Comparison of ENCODE assay signal across 8 cellular contexts in genomic region chr11:65719887-65720236, GRCh38. TPM values are rescaled to one million over a fixed set of nuclear protein-coding genes. Genes with fewer than 3 reads are reported as not detected.
DNase-seq lines count a peak whose midpoint lies in the region; ATAC-seq and TF ChIP-seq lines count a peak whose summit lies in the region.

No MANE protein-coding gene starts in this region.

- H3K27me3 ChIP-seq in OCI-LY3 (ENCODE audit: low read depth, low read length) (no peaks in the 10 kb centered on the region), mammary epithelial cell (ENCODE audit: insufficient read depth, low read length) (no peaks in the 10 kb centered on the region), subcutaneous abdominal adipose tissue (ENCODE audit: control insufficient read depth in 5 of 5, insufficient read depth in 4 of 5, low read length in 5 of 5) (no peaks in the 10 kb centered on the region)

- H3K27ac ChIP-seq in OCI-LY3 (ENCODE audit: low read length): peak overlapping the region; percentile 57; the same call in 1 of the 2 replicates
- peak overlapping the region; percentile 33 for H3K27ac ChIP-seq in mammary epithelial cell (ENCODE audit: insufficient read depth, low read depth, low read length)
- H3K27ac ChIP-seq in subcutaneous abdominal adipose tissue (ENCODE audit: low read depth, low read length): peak overlapping the region; percentile 75

- CTCF ChIA-PET in mammary epithelial cell (lab: Charles Lee; ENCODE audit: low non-redundant PET): no interaction called here

- intact Hi-C loops in mammary epithelial cell (cut with micrococcal nuclease): no loop called here

- no TSS peak for BruUV-seq in mammary epithelial cell (replicated peaks; lab: Mats Ljungman, UMichigan)

- peak overlapping the region; percentile 71 for H3K9ac ChIP-seq in OCI-LY3 (ENCODE audit: low read length)
- H3K9ac ChIP-seq in mammary epithelial cell (ENCODE audit: insufficient read depth, low read length): peak overlapping the region; percentile 64
- peak overlapping the region; percentile 66 to 95 (median 87) for H3K9ac ChIP-seq in subcutaneous abdominal adipose tissue (ENCODE audit: low read length in 5 of 5)

- H3K9me3 ChIP-seq in OCI-LY3 (ENCODE audit: insufficient read depth, low read length) (no peaks in the 10 kb centered on the region), mammary epithelial cell (replicated peaks; ENCODE audit: insufficient read depth, low read length) (no peaks in the 10 kb centered on the region), subcutaneous abdominal adipose tissue (ENCODE audit: control insufficient read depth in 5 of 5, low read length in 5 of 5) (no peaks in the 10 kb centered on the region)

- peaks cover 7% of the 10 kb centered on the region; the same call in 1 of the 2 replicates for H3K4me1 ChIP-seq in OCI-LY3 (ENCODE audit: low read length)
- H3K4me1 ChIP-seq in mammary epithelial cell (ENCODE audit: insufficient read depth, low read length): peaks cover 12% of the 10 kb centered on the region
- H3K4me1 ChIP-seq in subcutaneous abdominal adipose tissue (ENCODE audit: control insufficient read depth in 5 of 5, insufficient read depth in 5 of 5, low read length in 5 of 5): peaks cover 9 to 29% (median 18%) of the 10 kb centered on the region in 5 donors

- peaks cover 26% of the 10 kb centered on the region for H3K79me2 ChIP-seq in OCI-LY3 (ENCODE audit: low read length)
- peaks cover 33% of the 10 kb centered on the region for H3K79me2 ChIP-seq in mammary epithelial cell (ENCODE audit: insufficient read depth, low read length)

- no peak overlapping the region for H2AFZ ChIP-seq in OCI-LY3 (ENCODE audit: low read depth, low read length)
- H2AFZ ChIP-seq in mammary epithelial cell (ENCODE audit: low read depth, low read length): peak overlapping the region; percentile 90

- DNase-seq in GM12864 (ENCODE audit: low read depth): no peak
- DNase-seq in mammary epithelial cell: peak; percentile 48
- no peak for DNase-seq in left lobe of liver (ENCODE audit: low spot score)
- DNase-seq in NCI-H1417 treated with DMSO at 0.1 percent for 48 hours (lab: John Stamatoyannopoulos, UW): no peak

- WGBS in mammary epithelial cell (ENCODE audit: low coverage, missing lambda C conversion rate): 0% methylated on average over 2 of the region's 16 CpGs

- dilution Hi-C loops in mammary epithelial cell (cut with HindIII; ENCODE audit: low sequenced_read_pairs): loop anchor here (10.0 kb wide), 1 partner anchor 55 kb away; no protein-coding TSS in a partner anchor

- peak; percentile 9 for ATAC-seq in HG02759 (IDR thresholded peaks at IDR 0.05; ENCODE audit: unreplicated experiment)
- peak; percentile 1 for ATAC-seq in left lobe of liver
- no peak for ATAC-seq in GM18873 (IDR thresholded peaks at IDR 0.05; ENCODE audit: low FRiP score, unreplicated experiment)

- H3K4me3 ChIP-seq in GM12864 (ENCODE audit: low read depth, low read length) (peak overlapping the region; percentile 73), OCI-LY3 (ENCODE audit: low read length) (peak overlapping the region; percentile 83), mammary epithelial cell (replicated peaks in 1 of 3; ENCODE audit: insufficient read depth in 1 of 3, low read depth in 2 of 3, low read length in 3 of 3) (peak overlapping the region; percentile 57 to 83 (median 70)), subcutaneous abdominal adipose tissue (ENCODE audit: low read depth in 1 of 5, low read length in 5 of 5) (peak overlapping the region; percentile 68 to 92 (median 83))

- in situ Hi-C loops in mammary epithelial cell (cut with MboI; ENCODE audit: low sequenced_read_pairs in 2 of 2): loop anchor here (10.0 to 25.0 kb wide), 3 partner anchors 105 to 292 kb away; partner anchors contain the start of genes BANF1 (in 1 of the 2), CST6 (in 1 of the 2) and EIF1AD (in 1 of the 2)

- TF ChIP-seq CTCF in GM12864 (IDR thresholded peaks at IDR 0.05; ENCODE audit: low read depth, low read length, missing control alignments): no peak
- no peak; the same call in 1 of the 2 replicates for TF ChIP-seq CTCF in OCI-LY3 (IDR thresholded peaks at IDR 0.05; ENCODE audit: low read depth, low read length)
- peak in 1 of 2 donors; percentile 27 for TF ChIP-seq CTCF in mammary epithelial cell (conservative IDR thresholded peaks at IDR 0.05 in 1 of 2, IDR thresholded peaks at IDR 0.05 in 1 of 2; ENCODE audit: extremely low read depth in 1 of 2, insufficient read depth in 1 of 2, low read depth in 1 of 2, low read length in 2 of 2)

- H3K36me3 ChIP-seq in OCI-LY3 (replicated peaks; ENCODE audit: low read depth, low read length): peaks cover 42% of the 10 kb centered on the region
- H3K36me3 ChIP-seq in mammary epithelial cell (ENCODE audit: insufficient read depth, low read length): peaks cover 6% of the 10 kb centered on the region
- peaks cover 0 to 47% (median 41%) of the 10 kb centered on the region in 5 donors for H3K36me3 ChIP-seq in subcutaneous abdominal adipose tissue (ENCODE audit: control insufficient read depth in 5 of 5, insufficient read depth in 5 of 5, low read length in 5 of 5)

- H3K4me2 ChIP-seq in OCI-LY3 (ENCODE audit: low read length) (peak overlapping the region; percentile 79), mammary epithelial cell (ENCODE audit: insufficient read depth, low read depth, low read length) (peak overlapping the region; percentile 99)

- no peaks in the 10 kb centered on the region for H4K20me1 ChIP-seq in OCI-LY3 (ENCODE audit: insufficient read depth, low read length)
- no peaks in the 10 kb centered on the region for H4K20me1 ChIP-seq in mammary epithelial cell (ENCODE audit: insufficient read depth, low read length)

RNA-seq across cellular contexts. Expression of gene RNASEH2C, which starts 0.7 kb away (rescaled TPM):
- total RNA-seq in mammary epithelial cell (10 to 100 TPM; 16.0 to 38.1 TPM), left lobe of liver (24.2 TPM)
- polyA plus RNA-seq in mammary epithelial cell: 33.8 TPM
- 10.6 TPM for polyA minus RNA-seq in mammary epithelial cell

RNA-seq across cellular contexts. Expression of gene KAT5, which starts 7.8 kb away (rescaled TPM):
- total RNA-seq in mammary epithelial cell (10 to 100 TPM; 26.5 to 49.9 TPM), left lobe of liver (19.4 TPM)
- 23.8 TPM for polyA plus RNA-seq in mammary epithelial cell
- polyA minus RNA-seq in mammary epithelial cell: 38.2 TPM

RNA-seq across cellular contexts. Expression of gene RELA, which starts 57.1 kb away (rescaled TPM):
- total RNA-seq in mammary epithelial cell: 10 to 100 TPM; 23.7 to 79.0 TPM
- 33.5 TPM for polyA plus RNA-seq in mammary epithelial cell
- polyA minus RNA-seq in mammary epithelial cell: 61.3 TPM
- total RNA-seq in left lobe of liver: 34.3 TPM
